17 cellular contexts compared by ENCODE assay signal in the genomic region with DNA sequence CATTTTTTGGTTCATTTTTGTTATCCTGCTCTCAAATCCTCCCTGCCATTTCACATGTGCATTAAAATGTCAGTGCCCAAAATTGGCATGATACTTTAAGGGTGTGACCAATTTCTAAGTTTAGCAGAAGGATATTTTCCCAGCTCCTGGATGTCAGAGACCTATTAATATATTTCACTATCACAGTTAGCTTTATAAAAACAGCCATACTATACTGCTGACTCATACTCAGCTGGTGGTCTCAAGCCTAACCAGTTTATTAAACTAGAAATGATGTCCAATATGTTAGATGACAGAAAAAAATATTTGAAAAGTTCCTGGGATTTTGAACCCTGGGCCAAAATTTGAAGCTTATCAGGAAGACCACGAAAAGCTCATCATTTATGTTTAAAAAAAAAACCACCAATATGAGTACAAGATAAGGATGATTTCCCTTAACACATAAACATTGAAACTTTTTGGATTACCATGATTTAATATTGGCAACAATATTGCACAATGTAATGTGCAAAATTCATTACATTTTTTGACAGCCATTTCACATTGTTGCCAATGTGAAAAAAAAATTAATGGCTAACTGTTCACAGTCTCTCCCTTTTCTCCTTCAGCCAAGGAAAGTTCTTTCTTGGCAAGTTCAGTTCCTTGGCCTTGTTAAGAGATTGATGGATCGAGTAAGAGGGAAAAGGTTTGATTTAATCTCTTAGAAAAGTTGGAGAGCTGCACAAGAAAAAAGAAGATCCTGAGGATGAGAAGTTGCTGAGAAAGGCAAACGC.
A peak's percentile ranks its signal among the peaks of the same experiment; 100 is the strongest.
DNase-seq lines count a peak whose midpoint lies in the region; ATAC-seq and TF ChIP-seq lines count a peak whose summit lies in the region.
"Had no signal": no experiment of that assay in that cellular context is flagged by ENCODE, and none has a peak within 500 bp of the region (broad histone marks: within the 10 kb centered on the region; RNA-seq: fewer than 3 reads in every experiment).

No MANE protein-coding gene starts in this region.

- TF ChIP-seq EP300 in gastroesophageal sphincter (IDR thresholded peaks at IDR 0.05) (no peak), transverse colon (IDR thresholded peaks at IDR 0.05; ENCODE audit: low read depth) (no peak)

- H3K27ac ChIP-seq in gastroesophageal sphincter (peak overlapping the region; percentile 20 to 58 (median 31)), gastrocnemius medialis (peak overlapping the region; percentile 6 to 50 (median 40)), transverse colon (peak overlapping the region in 1 of 4 donors; percentile 16)
- H3K27ac ChIP-seq: neutrophil had no signal

- H3K27ac Mint-ChIP-seq in activated CD4-positive, alpha-beta T cell treated with anti-CD3 and anti-CD28 coated beads for 36 hours, result no peak overlapping the region
- H3K27ac Mint-ChIP-seq: activated T-helper 2 cell treated with anti-CD3 and anti-CD28 coated beads, Interferon-gamma antibody, Interleukin-2, Interleukin-4, amounts not matched to agents 10 μg/mL and 5 μg/mL and 100 μg/mL, durations not matched to agents 14 hours and 24 hours and 36 hours; stimulated activated memory B cell treated with anti-CD40 and anti-IgM and Interleukin-4, amounts not matched to agents 10 μg/mL and 1 μg/mL and 100 μg/mL, for 72 hours; T-helper 1 cell treated with Interleukin-12 subunit alpha and Interleukin-12 subunit beta and Interleukin-4 antibody, amounts not matched to agents 30 μg/mL and 1 μg/mL, for 36 hours had no signal

- intact Hi-C loops in gastrocnemius medialis (cut with DNase I; ENCODE audit: low total_unique reads), result no loop called here
- intact Hi-C loops in transverse colon (cut with DNase I; ENCODE audit: low total_unique reads), result no loop called here
- intact Hi-C loops in activated CD4-positive, alpha-beta T cell treated with anti-CD3 and anti-CD28 coated beads for 36 hours (cut with DNase I, micrococcal nuclease), result no loop called here

- peaks cover 3% of the 10 kb centered on the region for H3K27me3 Mint-ChIP-seq in activated CD4-positive, alpha-beta T cell treated with anti-CD3 and anti-CD28 coated beads for 36 hours
- H3K27me3 Mint-ChIP-seq: stimulated activated memory B cell treated with anti-CD40 and anti-IgM and Interleukin-4, amounts not matched to agents 10 μg/mL and 1 μg/mL and 100 μg/mL, for 72 hours had no signal

- peak; percentile 25 for DNase-seq in GM04504 (ENCODE audit: low read depth)
- peak; percentile 50 for DNase-seq in amniotic epithelial cell (ENCODE audit: low read depth)
- DNase-seq in gastrocnemius medialis, result no peak
- no peak for DNase-seq in transverse colon
- no peak for DNase-seq in activated CD4-positive, alpha-beta T cell treated with anti-CD3 and anti-CD28 coated beads, Interleukin-2, amount 50 U/mL, for 4 hours
- no peak for DNase-seq in putamen (ENCODE audit: low spot score)
- no peak for DNase-seq in activated CD4-positive, alpha-beta T cell treated with anti-CD3 and anti-CD28 coated beads for 36 hours
- DNase-seq: COR-L47, cortex of kidney, HCEC 1CT, NCI-H1694, small intestine had no signal

- no peak overlapping the region for H3K4me3 Mint-ChIP-seq in activated CD4-positive, alpha-beta T cell treated with anti-CD3 and anti-CD28 coated beads for 36 hours
- H3K4me3 Mint-ChIP-seq: stimulated activated memory B cell treated with anti-CD40 and anti-IgM and Interleukin-4, amounts not matched to agents 10 μg/mL and 1 μg/mL and 100 μg/mL, for 72 hours; T-helper 1 cell treated with Interleukin-12 subunit alpha and Interleukin-12 subunit beta and Interleukin-4 antibody, amounts not matched to agents 30 μg/mL and 1 μg/mL, for 36 hours had no signal

- TF ChIP-seq POLR2A in gastroesophageal sphincter (IDR thresholded peaks at IDR 0.05), result no peak
- TF ChIP-seq POLR2A in gastrocnemius medialis (IDR thresholded peaks at IDR 0.05), result no peak
- no peak for TF ChIP-seq POLR2A in transverse colon (IDR thresholded peaks at IDR 0.05)

- no peaks in the 10 kb centered on the region for H3K36me3 ChIP-seq in gastroesophageal sphincter
- no peaks in the 10 kb centered on the region for H3K36me3 ChIP-seq in gastrocnemius medialis
- no peaks in the 10 kb centered on the region for H3K36me3 ChIP-seq in transverse colon
- H3K36me3 ChIP-seq: neutrophil had no signal

- H3K4me1 ChIP-seq in gastroesophageal sphincter (peaks cover 0 to 32% (median 14%) of the 10 kb centered on the region in 3 donors), gastrocnemius medialis (peaks cover 15 to 24% of the 10 kb centered on the region in 2 donors), transverse colon (no peaks in the 10 kb centered on the region)

- in situ Hi-C loops in gastrocnemius medialis (cut with MboI; ENCODE audit: low sequenced_read_pairs in 4 of 4), result no loop called here
- in situ Hi-C loops in transverse colon (cut with MboI; ENCODE audit: low pct_ligation_motif_present in 1 of 4, low pct_unique_long_range_greater_than_20kb in 1 of 4, low sequenced_read_pairs in 3 of 4), result no loop called here

- peaks cover 2% of the 10 kb centered on the region for H3K4me1 Mint-ChIP-seq in activated CD4-positive, alpha-beta T cell treated with anti-CD3 and anti-CD28 coated beads for 36 hours

- H3K9me3 Mint-ChIP-seq in activated CD4-positive, alpha-beta T cell treated with anti-CD3 and anti-CD28 coated beads for 36 hours (ENCODE audit: low read depth), result peaks cover 11% of the 10 kb centered on the region

- H3K27me3 ChIP-seq in gastroesophageal sphincter (no peaks in the 10 kb centered on the region), gastrocnemius medialis (no peaks in the 10 kb centered on the region), transverse colon (no peaks in the 10 kb centered on the region)
- H3K27me3 ChIP-seq: neutrophil had no signal

- no peak for TF ChIP-seq CTCF in gastroesophageal sphincter (IDR thresholded peaks at IDR 0.05)
- no peak for TF ChIP-seq CTCF in gastrocnemius medialis (IDR thresholded peaks at IDR 0.05 in 4 of 5, conservative IDR thresholded peaks at IDR 0.05 in 1 of 5)
- TF ChIP-seq CTCF in transverse colon (IDR thresholded peaks at IDR 0.05), result no peak

- POLR2A ChIA-PET in activated CD4-positive, alpha-beta T cell treated with anti-CD3 and anti-CD28 coated beads for 36 hours (lab: Charles Lee), result interaction anchor here (0.6 kb wide), 1 partner anchor 192 kb away, joined by 4 read pairs; no protein-coding TSS in a partner anchor

- peaks cover 0 to 15% (median 2%) of the 10 kb centered on the region in 3 donors for H3K9me3 ChIP-seq in gastroesophageal sphincter
- peaks cover 0 to 16% (median 0%) of the 10 kb centered on the region in 3 donors for H3K9me3 ChIP-seq in gastrocnemius medialis
- peaks cover 0 to 6% of the 10 kb centered on the region in 2 donors for H3K9me3 ChIP-seq in transverse colon
- H3K9me3 ChIP-seq: neutrophil had no signal

- H3K36me3 Mint-ChIP-seq in activated CD4-positive, alpha-beta T cell treated with anti-CD3 and anti-CD28 coated beads for 36 hours (ENCODE audit: low read depth), result no peaks in the 10 kb centered on the region
- H3K36me3 Mint-ChIP-seq: stimulated activated memory B cell treated with anti-CD40 and anti-IgM and Interleukin-4, amounts not matched to agents 10 μg/mL and 1 μg/mL and 100 μg/mL, for 72 hours had no signal

- CTCF ChIA-PET in activated CD4-positive, alpha-beta T cell treated with anti-CD3 and anti-CD28 coated beads for 36 hours (lab: Charles Lee), result interaction anchor here (1.0 kb wide), 1 partner anchor 10 kb away, joined by 3 read pairs; no protein-coding TSS in a partner anchor

- 28 to 31% methylated on average over 3 of the region's 3 CpGs for WGBS in gastroesophageal sphincter (ENCODE audit: low coverage in 1 of 2), 2 donors
- 58 to 69% methylated on average over 3 of the region's 3 CpGs for WGBS in transverse colon (ENCODE audit: low coverage in 1 of 2), 2 donors

- H3K4me3 ChIP-seq in gastroesophageal sphincter (no peak overlapping the region), gastrocnemius medialis (no peak overlapping the region), transverse colon (no peak overlapping the region)

- peak; percentile 61 for ATAC-seq in gastroesophageal sphincter
- ATAC-seq in gastrocnemius medialis, result peak in 1 of 2 donors; percentile 78
- no peak for ATAC-seq in activated CD4-positive, alpha-beta T cell treated with anti-CD3 and anti-CD28 coated beads for 36 hours
- ATAC-seq: stimulated activated memory B cell treated with anti-CD40 and anti-IgM and Interleukin-4, amounts not matched to agents 10 μg/mL and 1 μg/mL and 100 μg/mL, for 72 hours had no signal

Comparison
In these comparisons a context has a peak if more than half of its experiments do, and no peak if none do; other contexts are left out.
1. DNase-seq: peak in GM04504 (single experiment) and amniotic epithelial cell (single experiment); none in gastrocnemius medialis (0 of 2), transverse colon (single experiment), activated CD4-positive, alpha-beta T cell treated with anti-CD3 and anti-CD28 coated beads, Interleukin-2, amount 50 U/mL, for 4 hours (0 of 2), putamen (single experiment) and activated CD4-positive, alpha-beta T cell treated with anti-CD3 and anti-CD28 coated beads for 36 hours (single experiment).